ENCODE assay signal across 1 cellular context in the genomic region with DNA sequence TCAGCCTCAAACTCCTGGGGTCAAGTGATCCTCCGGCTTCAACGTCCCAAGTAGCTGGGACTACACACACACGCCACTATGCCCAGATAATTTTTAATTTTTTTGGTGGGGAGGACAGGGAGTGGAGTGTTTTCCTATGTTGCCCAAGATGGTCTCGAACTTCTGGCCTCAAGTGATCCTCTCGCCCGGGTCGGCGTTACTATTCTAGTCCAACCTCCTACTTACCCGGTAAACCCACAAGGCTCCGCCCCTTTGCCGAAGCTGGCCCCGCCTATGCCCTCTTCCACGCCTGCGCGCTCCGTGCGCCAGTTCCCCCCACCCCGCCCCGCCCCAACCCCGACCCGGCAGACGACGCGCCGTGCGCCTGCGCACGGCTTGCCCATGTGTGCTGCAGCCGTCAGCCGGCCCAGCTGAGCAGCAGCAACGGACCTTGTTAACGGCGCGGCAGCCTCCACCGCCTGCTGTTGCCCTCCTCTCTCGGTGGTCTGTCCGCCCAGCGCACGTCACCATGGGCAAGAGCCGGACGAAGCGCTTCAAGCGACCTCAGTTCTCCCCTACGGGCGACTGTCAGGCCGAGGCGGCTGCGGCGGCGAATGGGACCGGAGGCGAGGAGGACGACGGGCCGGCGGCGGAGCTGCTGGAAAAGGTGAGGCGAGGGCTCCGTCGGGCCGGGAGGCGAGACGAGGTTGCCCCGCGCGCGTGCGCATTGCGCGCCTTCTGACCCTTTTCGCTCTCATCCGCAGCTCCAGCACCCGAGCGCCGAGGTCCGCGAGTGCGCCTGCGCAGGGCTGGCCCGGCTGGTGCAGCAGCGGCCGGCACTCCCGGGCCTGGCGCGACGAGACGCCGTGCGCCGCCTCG.
TF ChIP-seq lines count a peak whose summit lies in the region.

A gene with protein sequence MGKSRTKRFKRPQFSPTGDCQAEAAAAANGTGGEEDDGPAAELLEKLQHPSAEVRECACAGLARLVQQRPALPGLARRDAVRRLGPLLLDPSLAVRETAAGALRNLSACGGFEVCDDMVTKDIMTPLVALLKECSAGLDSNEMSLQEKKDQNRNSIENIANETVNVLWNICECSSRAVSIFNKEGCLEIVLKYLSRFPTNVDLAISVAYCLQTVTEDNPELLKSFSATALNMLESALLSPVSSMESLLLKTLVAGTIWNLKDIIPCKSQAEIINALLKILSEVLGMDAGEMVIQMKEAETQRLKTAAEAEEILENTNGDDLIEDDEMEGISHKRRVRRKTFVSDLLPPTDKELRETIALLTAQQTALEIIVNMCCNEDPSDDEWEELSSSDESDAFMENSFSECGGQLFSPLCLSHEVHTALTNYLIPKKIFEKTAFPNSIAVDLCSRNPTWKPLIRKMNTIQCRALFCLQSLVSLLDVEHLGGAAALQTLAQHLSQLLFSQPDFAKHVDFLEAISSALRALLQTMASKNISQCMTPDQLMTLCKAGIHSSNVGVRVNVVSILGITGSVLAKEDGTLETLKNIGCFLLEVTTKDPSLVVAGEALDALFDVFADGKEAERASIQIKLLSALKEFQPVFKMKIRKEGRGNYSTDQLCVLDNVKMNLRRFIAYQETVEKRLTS (plus strand): TSS at position 347 of the 858 bp plus-strand sequence. CDS start 162 bp downstream, at position 509.

TF ChIP-seq in IMR-90, 13 proteins besides CTCF, POLR2A, EP300 and RAD21:
- peak; percentile 85 for TF ChIP-seq RCOR1 (IDR thresholded peaks at IDR 0.05; ENCODE audit: insufficient replicate concordance, low read length)
- TF ChIP-seq MXI1 (IDR thresholded peaks at IDR 0.05; ENCODE audit: borderline replicate concordance, low read depth, low read length): peak; percentile 73; the same call in 1 of the 2 replicates
- no peak for TF ChIP-seq CEBPB (IDR thresholded peaks at IDR 0.05; ENCODE audit: low read depth, low read length)
- peak; percentile 86 for TF ChIP-seq MAZ (IDR thresholded peaks at IDR 0.05; ENCODE audit: borderline replicate concordance, low read depth, low read length)
TF ChIP-seq in IMR-90: peak in this region for 3.
